Comparison of ENCODE assay signal across 20 cellular contexts in genomic region chr1:221241592-221241991, GRCh38.
DNase-seq lines count a peak whose midpoint lies in the region; ATAC-seq and TF ChIP-seq lines count a peak whose summit lies in the region.
"Had no signal": no experiment of that assay in that cellular context is flagged by ENCODE, and none has a peak within 500 bp of the region (broad histone marks: within the 10 kb centered on the region; RNA-seq: fewer than 3 reads in every experiment).

No MANE protein-coding gene starts in this region.

- no peaks in the 10 kb centered on the region for H3K36me3 ChIP-seq in right atrium auricular region
- H3K36me3 ChIP-seq: HAP-1, MG63 had no signal

- H3K4me3 Mint-ChIP-seq in nephron = no peak overlapping the region
- H3K4me3 Mint-ChIP-seq: CD14-positive monocyte had no signal

- H3K27ac ChIP-seq in right atrium auricular region = no peak overlapping the region
- H3K27ac ChIP-seq: 22Rv1, GM23248 had no signal

- H3K4me3 ChIP-seq in right atrium auricular region (no peak overlapping the region), choroid plexus epithelial cell (ENCODE audit: low read depth, low read length) (no peak overlapping the region)
- H3K4me3 ChIP-seq: GM12878, GM23248, HAP-1, MG63 had no signal

- no peaks in the 10 kb centered on the region for H3K9me3 Mint-ChIP-seq in nephron

- H3K27me3 ChIP-seq in right atrium auricular region = no peaks in the 10 kb centered on the region
- H3K27me3 ChIP-seq: MG63 had no signal

- TF ChIP-seq CTCF in right atrium auricular region (IDR thresholded peaks at IDR 0.05) (no peak), choroid plexus epithelial cell (conservative IDR thresholded peaks at IDR 0.05; ENCODE audit: low read depth, low read length) (no peak), nephron (IDR thresholded peaks at IDR 0.05; ENCODE audit: unreplicated experiment in 3 of 3) (no peak)

- H3K4me1 Mint-ChIP-seq in nephron = peaks cover 40% of the 10 kb centered on the region

- ATAC-seq in left ventricle myocardium superior = peak; percentile 47
- ATAC-seq: GM12878 had no signal

- intact Hi-C loops in left ventricle myocardium superior (cut with micrococcal nuclease) = no loop called here

- DNase-seq in DMS 273 (lab: John Stamatoyannopoulos, UW; ENCODE audit: unreplicated experiment) (peak; percentile 30), DMS 273 treated with DMSO at 0.1 percent for 48 hours (lab: John Stamatoyannopoulos, UW) (no peak), left ventricle myocardium superior (no peak), right atrium auricular region (ENCODE audit: low spot score) (no peak), choroid plexus epithelial cell (ENCODE audit: low read depth) (peak; percentile 2), hepatic stellate cell (ENCODE audit: low spot score) (no peak), AG08395 (ENCODE audit: low spot score) (no peak)
- DNase-seq: GM23248, IMR-90, MG63, NCI-H1048, NCI-H146, NCI-H524 treated with DMSO at 0.1 percent for 48 hours, OCI-M1, SK-N-SH had no signal

- H3K27me3 Mint-ChIP-seq in nephron (ENCODE audit: low read depth) = no peaks in the 10 kb centered on the region

- no peaks in the 10 kb centered on the region for H3K9me3 ChIP-seq in right atrium auricular region
- H3K9me3 ChIP-seq: HAP-1, MG63, SK-N-SH had no signal

- H3K4me1 ChIP-seq in right atrium auricular region = peaks cover 0 to 6% of the 10 kb centered on the region in 2 donors
- H3K4me1 ChIP-seq: HAP-1 had no signal

- no peaks in the 10 kb centered on the region for H3K36me3 Mint-ChIP-seq in nephron (ENCODE audit: low read depth)
- H3K36me3 Mint-ChIP-seq: CD14-positive monocyte had no signal

- peak overlapping the region in 2 of 3 experiments; percentile 23 to 51 for H3K27ac Mint-ChIP-seq in nephron

Comparison
In these comparisons a context has a peak if more than half of its experiments do, and no peak if none do; other contexts are left out.
1. DNase-seq: peak in DMS 273 (single experiment) and choroid plexus epithelial cell (single experiment); none in DMS 273 treated with DMSO at 0.1 percent for 48 hours (single experiment), left ventricle myocardium superior (single experiment), right atrium auricular region (single experiment), hepatic stellate cell (single experiment) and AG08395 (single experiment).